Comparison of ENCODE assay signal across 18 cellular contexts in genomic region chr5:10892911-10893215, GRCh38.
A peak's percentile ranks its signal among the peaks of the same experiment; 100 is the strongest.
DNase-seq lines count a peak whose midpoint lies in the region; ATAC-seq and TF ChIP-seq lines count a peak whose summit lies in the region.
"Had no signal": no experiment of that assay in that cellular context is flagged by ENCODE, and none has a peak within 500 bp of the region (broad histone marks: within the 10 kb centered on the region; RNA-seq: fewer than 3 reads in every experiment).

No MANE protein-coding gene starts in this region.

- H3K4me1 Mint-ChIP-seq in neural crest cell, result peaks cover 20% of the 10 kb centered on the region
- H3K4me1 Mint-ChIP-seq: B cell; CD4-positive, CD25-positive, alpha-beta regulatory T cell had no signal

- H3K27ac ChIP-seq in IMR-90 (ENCODE audit: insufficient read depth, low read length), result no peak overlapping the region
- H3K27ac ChIP-seq: 22Rv1, BLaER1, C4-2B had no signal

- H3K4me3 Mint-ChIP-seq in neural crest cell, result no peak overlapping the region
- H3K4me3 Mint-ChIP-seq: B cell; CD4-positive, CD25-positive, alpha-beta regulatory T cell; CD8-positive, alpha-beta T cell had no signal

- H4K8ac ChIP-seq in IMR-90 (ENCODE audit: low read depth in 2 of 2, low read length in 2 of 2), result no peak overlapping the region

- no peak overlapping the region for H3K23ac ChIP-seq in IMR-90 (ENCODE audit: low read depth, low read length)

- H3K4me1 ChIP-seq in IMR-90 (ENCODE audit: control insufficient read depth, insufficient read depth, low read length), result no peaks in the 10 kb centered on the region
- H3K4me1 ChIP-seq: BLaER1, Caco-2, HAP-1 had no signal

- in situ Hi-C loops in IMR-90 (cut with MboI; ENCODE audit: low sequenced_read_pairs), result no loop called here

- H3K4me2 ChIP-seq in IMR-90 (ENCODE audit: low read depth, low read length), result no peak overlapping the region
- H3K4me2 ChIP-seq: BLaER1 had no signal

- no peaks in the 10 kb centered on the region for H3K9me1 ChIP-seq in IMR-90 (ENCODE audit: insufficient read depth, low read length)

- dilution Hi-C loops in IMR-90 (cut with HindIII; ENCODE audit: low sequenced_read_pairs, unreplicated experiment), result no loop called here

- CTCF ChIA-PET in IMR-90 (lab: Yijun Ruan, JAX), result interaction anchor here (0.5 kb wide), 1 partner anchor 321 kb away, joined by 5 read pairs; no protein-coding TSS in a partner anchor

- H3K9me3 Mint-ChIP-seq in neural crest cell, result peaks cover 6% of the 10 kb centered on the region

- TF ChIP-seq CTCF in IMR-90 (conservative IDR thresholded peaks at IDR 0.05; ENCODE audit: low read depth, low read length), result no peak
- TF ChIP-seq CTCF in neural crest cell (conservative IDR thresholded peaks at IDR 0.05), result no peak

- DNase-seq in NCI-H2171 treated with DMSO at 0.1 percent for 48 hours (lab: John Stamatoyannopoulos, UW) (peak; percentile 36), NCI-H2171 (lab: John Stamatoyannopoulos, UW) (no peak), IMR-90 (no peak), neural crest cell (ENCODE audit: low read depth, low spot score) (no peak), T-helper 2 cell (no peak), kidney glomerular epithelial cell (lab: John Stamatoyannopoulos, UW) (no peak), nucleus accumbens (lab: John Stamatoyannopoulos, UW) (no peak)
- DNase-seq: Caco-2; CD4-positive, CD25-positive, alpha-beta regulatory T cell; CD8-positive, alpha-beta T cell; DMS153; DND-41; GOT3 had no signal

- H2BK5ac ChIP-seq in IMR-90 (ENCODE audit: low read depth, low read length, poor library complexity, severe bottlenecking), result no peak overlapping the region

- no peaks in the 10 kb centered on the region for H3K27me3 Mint-ChIP-seq in neural crest cell (ENCODE audit: low read depth)
- H3K27me3 Mint-ChIP-seq: CD4-positive, CD25-positive, alpha-beta regulatory T cell had no signal

- peak overlapping the region; percentile 21 for H3K27ac Mint-ChIP-seq in neural crest cell (ENCODE audit: unreplicated experiment)
- H3K27ac Mint-ChIP-seq: B cell; CD4-positive, CD25-positive, alpha-beta regulatory T cell; CD8-positive, alpha-beta T cell had no signal

- intact Hi-C loops in IMR-90 (cut with micrococcal nuclease), result no loop called here

- peaks cover 7% of the 10 kb centered on the region for H3K9me3 ChIP-seq in IMR-90 (ENCODE audit: control insufficient read depth, insufficient read depth, low read length)
- H3K9me3 ChIP-seq: HAP-1 had no signal

- no peak overlapping the region for H3K56ac ChIP-seq in IMR-90 (ENCODE audit: extremely low read depth, insufficient read depth, low read length)

- H4K20me1 ChIP-seq in IMR-90 (ENCODE audit: insufficient read depth, low read length), result no peaks in the 10 kb centered on the region
- H4K20me1 ChIP-seq: BLaER1 had no signal

- no peak overlapping the region for H2BK15ac ChIP-seq in IMR-90 (ENCODE audit: low read depth, low read length)

- no peak overlapping the region for H3K14ac ChIP-seq in IMR-90 (replicated peaks; ENCODE audit: low read depth, low read length)

- H2BK20ac ChIP-seq in IMR-90 (ENCODE audit: low read depth, low read length), result 0 out of 2 replicates have a peak overlapping the region, but pooled peaks have one; percentile 10

- H2AFZ ChIP-seq in IMR-90 (replicated peaks; ENCODE audit: low read length, poor library complexity), result no peak overlapping the region

- H3K9ac ChIP-seq in IMR-90 (ENCODE audit: low read depth, low read length), result no peak overlapping the region
- H3K9ac ChIP-seq: BLaER1 had no signal

- H4K91ac ChIP-seq in IMR-90 (ENCODE audit: insufficient read depth, low read depth, low read length), result no peak overlapping the region

- no peak overlapping the region for H2AK9ac ChIP-seq in IMR-90 (replicated peaks; ENCODE audit: low read depth, low read length, poor library complexity)

- no peaks in the 10 kb centered on the region for H3K79me1 ChIP-seq in IMR-90 (ENCODE audit: low read depth in 1 of 2, low read length in 2 of 2)

- no peak overlapping the region for H4K5ac ChIP-seq in IMR-90 (ENCODE audit: low read depth, low read length)

- TF ChIP-seq POLR2A in IMR-90 (IDR thresholded peaks at IDR 0.05; ENCODE audit: low read depth, low read length), result no peak

- H3K36me3 Mint-ChIP-seq in neural crest cell (ENCODE audit: low read depth), result peaks cover 2% of the 10 kb centered on the region
- H3K36me3 Mint-ChIP-seq: CD4-positive, CD25-positive, alpha-beta regulatory T cell; CD8-positive, alpha-beta T cell had no signal

- ATAC-seq in IMR-90 (ENCODE audit: low read depth), result no peak
- ATAC-seq: CD8-positive, alpha-beta T cell had no signal

- BruUV-seq in IMR-90 (replicated peaks; lab: Mats Ljungman, UMichigan), result no TSS peak

- no peaks in the 10 kb centered on the region for H3K36me3 ChIP-seq in IMR-90 (ENCODE audit: control insufficient read depth, insufficient read depth, low read length)
- H3K36me3 ChIP-seq: BLaER1, HAP-1 had no signal

- H3K18ac ChIP-seq in IMR-90 (ENCODE audit: low read depth, low read length), result no peak overlapping the region

- no peak overlapping the region for H3K4ac ChIP-seq in IMR-90 (ENCODE audit: low read depth, low read length)

- no peak overlapping the region for H2BK120ac ChIP-seq in IMR-90 (ENCODE audit: low read depth, low read length)

- H2AK5ac ChIP-seq in IMR-90 (ENCODE audit: low read depth, low read length), result no peak overlapping the region

- no peak overlapping the region for H3K4me3 ChIP-seq in IMR-90 (ENCODE audit: insufficient read depth, low read depth, low read length)
- H3K4me3 ChIP-seq: BLaER1, HAP-1 had no signal

- WGBS in IMR-90 (ENCODE audit: extremely low coverage in 2 of 2, insufficient read length in 1 of 2), 2 experiments, result no CpG with 5 or more reads among the region's 4 CpGs

- no peaks in the 10 kb centered on the region for H3K27me3 ChIP-seq in IMR-90 (ENCODE audit: control insufficient read depth, insufficient read depth, low read length)
- H3K27me3 ChIP-seq: BLaER1 had no signal

- TF ChIP-seq RAD21 in IMR-90 (IDR thresholded peaks at IDR 0.05; ENCODE audit: low read length), result no peak

- POLR2A ChIA-PET in IMR-90 (lab: Charles Lee; ENCODE audit: unreplicated experiment), result no interaction called here

TF ChIP-seq in IMR-90, 13 proteins besides CTCF, POLR2A, EP300 and RAD21:
- TF ChIP-seq SMC3 (IDR thresholded peaks at IDR 0.05; ENCODE audit: low read depth, low read length) (no peak), MXI1 (IDR thresholded peaks at IDR 0.05; ENCODE audit: borderline replicate concordance, low read depth, low read length) (no peak), MAFK (IDR thresholded peaks at IDR 0.05; ENCODE audit: low read depth, low read length) (no peak), CEBPB (IDR thresholded peaks at IDR 0.05; ENCODE audit: low read depth, low read length) (no peak), RCOR1 (IDR thresholded peaks at IDR 0.05; ENCODE audit: insufficient replicate concordance, low read length) (no peak), MAZ (IDR thresholded peaks at IDR 0.05; ENCODE audit: borderline replicate concordance, low read depth, low read length) (no peak), BHLHE40 (IDR thresholded peaks at IDR 0.05; ENCODE audit: low read depth, low read length) (no peak), USF2 (IDR thresholded peaks at IDR 0.05; ENCODE audit: low read depth, low read length) (no peak), FOS (IDR thresholded peaks at IDR 0.05; ENCODE audit: low read depth, low read length) (no peak), ELK1 (IDR thresholded peaks at IDR 0.05; ENCODE audit: borderline replicate concordance, low read depth, low read length) (no peak), RFX5 (IDR thresholded peaks at IDR 0.05; ENCODE audit: low read depth, low read length) (no peak), CHD1 (IDR thresholded peaks at IDR 0.05; ENCODE audit: low read depth, low read length) (no peak), NFE2L2 (IDR thresholded peaks at IDR 0.05; ENCODE audit: low read depth, low read length) (no peak)
